ENCODE assay signal across 1 cellular context in the genomic region with DNA sequence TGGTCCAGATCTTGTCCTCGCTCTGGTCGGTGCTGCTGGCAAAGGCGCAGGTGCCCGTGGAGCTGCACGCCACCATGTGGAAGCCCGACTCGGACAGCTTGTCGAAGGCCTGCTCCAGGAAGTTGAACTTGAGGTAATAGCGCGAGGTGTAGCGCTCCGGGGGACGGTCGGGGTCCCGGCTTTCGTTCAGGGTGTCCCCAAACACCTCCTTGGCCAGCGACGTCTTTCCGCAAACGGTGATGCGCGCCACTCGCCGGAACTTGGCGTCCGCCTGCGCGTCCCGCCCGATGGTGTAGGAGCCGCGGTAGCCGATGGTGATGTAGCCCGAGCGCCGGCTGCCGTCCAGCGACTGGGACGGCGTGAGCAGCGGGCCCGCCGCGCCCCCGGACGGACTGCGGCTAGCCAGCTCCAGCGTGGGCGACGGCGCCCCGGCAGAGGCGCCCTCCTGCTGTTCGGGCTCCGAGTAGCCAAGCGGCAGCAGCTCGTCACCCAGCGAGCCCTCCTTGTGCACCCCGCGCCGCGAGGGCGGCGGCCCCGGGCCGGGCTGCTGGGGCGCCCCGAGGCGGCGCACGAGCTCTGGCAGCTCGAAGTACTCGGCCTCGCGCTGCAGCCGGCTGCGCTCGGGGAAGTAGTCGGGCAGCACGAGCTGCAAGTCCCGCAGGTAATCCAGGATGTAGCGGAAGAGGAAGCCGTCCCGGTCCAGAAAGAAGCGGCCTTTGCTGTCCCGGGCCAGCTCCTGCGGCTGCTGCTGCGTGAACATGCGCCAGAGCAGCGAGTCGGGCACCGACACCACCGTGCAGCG.
TF ChIP-seq lines count a peak whose summit lies in the region.

No MANE protein-coding gene starts in this region.

TF ChIP-seq in HEK293, 187 proteins besides CTCF, POLR2A, EP300 and RAD21 (continued from another document and continues in another):
- TF ChIP-seq, protein P1, sequence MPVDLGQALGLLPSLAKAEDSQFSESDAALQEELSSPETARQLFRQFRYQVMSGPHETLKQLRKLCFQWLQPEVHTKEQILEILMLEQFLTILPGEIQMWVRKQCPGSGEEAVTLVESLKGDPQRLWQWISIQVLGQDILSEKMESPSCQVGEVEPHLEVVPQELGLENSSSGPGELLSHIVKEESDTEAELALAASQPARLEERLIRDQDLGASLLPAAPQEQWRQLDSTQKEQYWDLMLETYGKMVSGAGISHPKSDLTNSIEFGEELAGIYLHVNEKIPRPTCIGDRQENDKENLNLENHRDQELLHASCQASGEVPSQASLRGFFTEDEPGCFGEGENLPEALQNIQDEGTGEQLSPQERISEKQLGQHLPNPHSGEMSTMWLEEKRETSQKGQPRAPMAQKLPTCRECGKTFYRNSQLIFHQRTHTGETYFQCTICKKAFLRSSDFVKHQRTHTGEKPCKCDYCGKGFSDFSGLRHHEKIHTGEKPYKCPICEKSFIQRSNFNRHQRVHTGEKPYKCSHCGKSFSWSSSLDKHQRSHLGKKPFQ (tag by site-specific recombination; IDR thresholded peaks at IDR 0.05): no peak
- TF ChIP-seq HOXD13 (CRISPR knock-in tag; IDR thresholded peaks at IDR 0.05; ENCODE audit: borderline replicate concordance): no peak
- no peak for TF ChIP-seq ZNF768 (tag by site-specific recombination; IDR thresholded peaks at IDR 0.05)
- TF ChIP-seq ZNF501 (tag by site-specific recombination; IDR thresholded peaks at IDR 0.05): peak; percentile 85
- no peak for TF ChIP-seq ZNF473 (tag by site-specific recombination; IDR thresholded peaks at IDR 0.05)
- TF ChIP-seq, protein P2, sequence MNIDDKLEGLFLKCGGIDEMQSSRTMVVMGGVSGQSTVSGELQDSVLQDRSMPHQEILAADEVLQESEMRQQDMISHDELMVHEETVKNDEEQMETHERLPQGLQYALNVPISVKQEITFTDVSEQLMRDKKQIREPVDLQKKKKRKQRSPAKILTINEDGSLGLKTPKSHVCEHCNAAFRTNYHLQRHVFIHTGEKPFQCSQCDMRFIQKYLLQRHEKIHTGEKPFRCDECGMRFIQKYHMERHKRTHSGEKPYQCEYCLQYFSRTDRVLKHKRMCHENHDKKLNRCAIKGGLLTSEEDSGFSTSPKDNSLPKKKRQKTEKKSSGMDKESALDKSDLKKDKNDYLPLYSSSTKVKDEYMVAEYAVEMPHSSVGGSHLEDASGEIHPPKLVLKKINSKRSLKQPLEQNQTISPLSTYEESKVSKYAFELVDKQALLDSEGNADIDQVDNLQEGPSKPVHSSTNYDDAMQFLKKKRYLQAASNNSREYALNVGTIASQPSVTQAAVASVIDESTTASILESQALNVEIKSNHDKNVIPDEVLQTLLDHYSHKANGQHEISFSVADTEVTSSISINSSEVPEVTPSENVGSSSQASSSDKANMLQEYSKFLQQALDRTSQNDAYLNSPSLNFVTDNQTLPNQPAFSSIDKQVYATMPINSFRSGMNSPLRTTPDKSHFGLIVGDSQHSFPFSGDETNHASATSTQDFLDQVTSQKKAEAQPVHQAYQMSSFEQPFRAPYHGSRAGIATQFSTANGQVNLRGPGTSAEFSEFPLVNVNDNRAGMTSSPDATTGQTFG (tag by site-specific recombination; IDR thresholded peaks at IDR 0.05; ENCODE audit: borderline replicate concordance): no peak
- peak; percentile 56 for TF ChIP-seq ZNF600 (tag by site-specific recombination; IDR thresholded peaks at IDR 0.05)
- TF ChIP-seq, protein P3, sequence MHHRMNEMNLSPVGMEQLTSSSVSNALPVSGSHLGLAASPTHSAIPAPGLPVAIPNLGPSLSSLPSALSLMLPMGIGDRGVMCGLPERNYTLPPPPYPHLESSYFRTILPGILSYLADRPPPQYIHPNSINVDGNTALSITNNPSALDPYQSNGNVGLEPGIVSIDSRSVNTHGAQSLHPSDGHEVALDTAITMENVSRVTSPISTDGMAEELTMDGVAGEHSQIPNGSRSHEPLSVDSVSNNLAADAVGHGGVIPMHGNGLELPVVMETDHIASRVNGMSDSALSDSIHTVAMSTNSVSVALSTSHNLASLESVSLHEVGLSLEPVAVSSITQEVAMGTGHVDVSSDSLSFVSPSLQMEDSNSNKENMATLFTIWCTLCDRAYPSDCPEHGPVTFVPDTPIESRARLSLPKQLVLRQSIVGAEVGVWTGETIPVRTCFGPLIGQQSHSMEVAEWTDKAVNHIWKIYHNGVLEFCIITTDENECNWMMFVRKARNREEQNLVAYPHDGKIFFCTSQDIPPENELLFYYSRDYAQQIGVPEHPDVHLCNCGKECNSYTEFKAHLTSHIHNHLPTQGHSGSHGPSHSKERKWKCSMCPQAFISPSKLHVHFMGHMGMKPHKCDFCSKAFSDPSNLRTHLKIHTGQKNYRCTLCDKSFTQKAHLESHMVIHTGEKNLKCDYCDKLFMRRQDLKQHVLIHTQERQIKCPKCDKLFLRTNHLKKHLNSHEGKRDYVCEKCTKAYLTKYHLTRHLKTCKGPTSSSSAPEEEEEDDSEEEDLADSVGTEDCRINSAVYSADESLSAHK (tag by site-specific recombination; IDR thresholded peaks at IDR 0.05): no peak
- TF ChIP-seq ZNF830 (tag by site-specific recombination; IDR thresholded peaks at IDR 0.05; ENCODE audit: low read depth): no peak
- TF ChIP-seq ZNF2 (tag by site-specific recombination; IDR thresholded peaks at IDR 0.05): 0 out of 2 replicates have a peak, but pooled peaks have one; percentile 42
- TF ChIP-seq ZNF747 (tag by site-specific recombination; IDR thresholded peaks at IDR 0.05): no peak
- TF ChIP-seq ZNF76 (tag by site-specific recombination; IDR thresholded peaks at IDR 0.05; ENCODE audit: borderline replicate concordance, low read depth): no peak
- TF ChIP-seq TRIM28 (IDR thresholded peaks at IDR 0.05; ENCODE audit: borderline replicate concordance, low read length): peak; percentile 61; the same call in 1 of the 2 replicates
- TF ChIP-seq, protein P4, sequence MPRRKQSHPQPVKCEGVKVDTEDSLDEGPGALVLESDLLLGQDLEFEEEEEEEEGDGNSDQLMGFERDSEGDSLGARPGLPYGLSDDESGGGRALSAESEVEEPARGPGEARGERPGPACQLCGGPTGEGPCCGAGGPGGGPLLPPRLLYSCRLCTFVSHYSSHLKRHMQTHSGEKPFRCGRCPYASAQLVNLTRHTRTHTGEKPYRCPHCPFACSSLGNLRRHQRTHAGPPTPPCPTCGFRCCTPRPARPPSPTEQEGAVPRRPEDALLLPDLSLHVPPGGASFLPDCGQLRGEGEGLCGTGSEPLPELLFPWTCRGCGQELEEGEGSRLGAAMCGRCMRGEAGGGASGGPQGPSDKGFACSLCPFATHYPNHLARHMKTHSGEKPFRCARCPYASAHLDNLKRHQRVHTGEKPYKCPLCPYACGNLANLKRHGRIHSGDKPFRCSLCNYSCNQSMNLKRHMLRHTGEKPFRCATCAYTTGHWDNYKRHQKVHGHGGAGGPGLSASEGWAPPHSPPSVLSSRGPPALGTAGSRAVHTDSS (tag by site-specific recombination; IDR thresholded peaks at IDR 0.05): no peak
- no peak for TF ChIP-seq ZBTB1 (tag by site-specific recombination; IDR thresholded peaks at IDR 0.05)
- TF ChIP-seq ZBTB20 (tag by site-specific recombination; IDR thresholded peaks at IDR 0.05): peak; percentile 17; the same call in 1 of the 2 replicates
- TF ChIP-seq ZNF658 (tag by site-specific recombination; IDR thresholded peaks at IDR 0.05): no peak
- TF ChIP-seq, protein P5, sequence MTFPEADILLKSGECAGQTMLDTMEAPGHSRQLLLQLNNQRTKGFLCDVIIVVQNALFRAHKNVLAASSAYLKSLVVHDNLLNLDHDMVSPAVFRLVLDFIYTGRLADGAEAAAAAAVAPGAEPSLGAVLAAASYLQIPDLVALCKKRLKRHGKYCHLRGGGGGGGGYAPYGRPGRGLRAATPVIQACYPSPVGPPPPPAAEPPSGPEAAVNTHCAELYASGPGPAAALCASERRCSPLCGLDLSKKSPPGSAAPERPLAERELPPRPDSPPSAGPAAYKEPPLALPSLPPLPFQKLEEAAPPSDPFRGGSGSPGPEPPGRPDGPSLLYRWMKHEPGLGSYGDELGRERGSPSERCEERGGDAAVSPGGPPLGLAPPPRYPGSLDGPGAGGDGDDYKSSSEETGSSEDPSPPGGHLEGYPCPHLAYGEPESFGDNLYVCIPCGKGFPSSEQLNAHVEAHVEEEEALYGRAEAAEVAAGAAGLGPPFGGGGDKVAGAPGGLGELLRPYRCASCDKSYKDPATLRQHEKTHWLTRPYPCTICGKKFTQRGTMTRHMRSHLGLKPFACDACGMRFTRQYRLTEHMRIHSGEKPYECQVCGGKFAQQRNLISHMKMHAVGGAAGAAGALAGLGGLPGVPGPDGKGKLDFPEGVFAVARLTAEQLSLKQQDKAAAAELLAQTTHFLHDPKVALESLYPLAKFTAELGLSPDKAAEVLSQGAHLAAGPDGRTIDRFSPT (tag by site-specific recombination; IDR thresholded peaks at IDR 0.05): peak; percentile 39; the same call in 1 of the 2 replicates
- TF ChIP-seq, protein P6, sequence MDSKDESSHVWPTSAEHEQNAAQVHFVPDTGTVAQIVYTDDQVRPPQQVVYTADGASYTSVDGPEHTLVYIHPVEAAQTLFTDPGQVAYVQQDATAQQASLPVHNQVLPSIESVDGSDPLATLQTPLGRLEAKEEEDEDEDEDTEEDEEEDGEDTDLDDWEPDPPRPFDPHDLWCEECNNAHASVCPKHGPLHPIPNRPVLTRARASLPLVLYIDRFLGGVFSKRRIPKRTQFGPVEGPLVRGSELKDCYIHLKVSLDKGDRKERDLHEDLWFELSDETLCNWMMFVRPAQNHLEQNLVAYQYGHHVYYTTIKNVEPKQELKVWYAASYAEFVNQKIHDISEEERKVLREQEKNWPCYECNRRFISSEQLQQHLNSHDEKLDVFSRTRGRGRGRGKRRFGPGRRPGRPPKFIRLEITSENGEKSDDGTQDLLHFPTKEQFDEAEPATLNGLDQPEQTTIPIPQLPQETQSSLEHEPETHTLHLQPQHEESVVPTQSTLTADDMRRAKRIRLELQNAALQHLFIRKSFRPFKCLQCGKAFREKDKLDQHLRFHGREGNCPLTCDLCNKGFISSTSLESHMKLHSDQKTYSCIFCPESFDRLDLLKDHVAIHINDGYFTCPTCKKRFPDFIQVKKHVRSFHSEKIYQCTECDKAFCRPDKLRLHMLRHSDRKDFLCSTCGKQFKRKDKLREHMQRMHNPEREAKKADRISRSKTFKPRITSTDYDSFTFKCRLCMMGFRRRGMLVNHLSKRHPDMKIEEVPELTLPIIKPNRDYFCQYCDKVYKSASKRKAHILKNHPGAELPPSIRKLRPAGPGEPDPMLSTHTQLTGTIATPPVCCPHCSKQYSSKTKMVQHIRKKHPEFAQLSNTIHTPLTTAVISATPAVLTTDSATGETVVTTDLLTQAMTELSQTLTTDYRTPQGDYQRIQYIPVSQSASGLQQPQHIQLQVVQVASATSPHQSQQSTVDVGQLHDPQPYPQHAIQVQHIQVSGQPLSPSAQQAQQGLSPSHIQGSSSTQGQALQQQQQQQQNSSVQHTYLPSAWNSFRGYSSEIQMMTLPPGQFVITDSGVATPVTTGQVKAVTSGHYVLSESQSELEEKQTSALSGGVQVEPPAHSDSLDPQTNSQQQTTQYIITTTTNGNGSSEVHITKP (tag by site-specific recombination; IDR thresholded peaks at IDR 0.05): peak; percentile 7; the same call in 1 of the 2 replicates
- TF ChIP-seq, protein P7, sequence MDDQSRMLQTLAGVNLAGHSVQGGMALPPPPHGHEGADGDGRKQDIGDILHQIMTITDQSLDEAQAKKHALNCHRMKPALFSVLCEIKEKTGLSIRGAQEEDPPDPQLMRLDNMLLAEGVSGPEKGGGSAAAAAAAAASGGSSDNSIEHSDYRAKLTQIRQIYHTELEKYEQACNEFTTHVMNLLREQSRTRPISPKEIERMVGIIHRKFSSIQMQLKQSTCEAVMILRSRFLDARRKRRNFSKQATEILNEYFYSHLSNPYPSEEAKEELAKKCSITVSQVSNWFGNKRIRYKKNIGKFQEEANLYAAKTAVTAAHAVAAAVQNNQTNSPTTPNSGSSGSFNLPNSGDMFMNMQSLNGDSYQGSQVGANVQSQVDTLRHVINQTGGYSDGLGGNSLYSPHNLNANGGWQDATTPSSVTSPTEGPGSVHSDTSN (CRISPR knock-in tag; IDR thresholded peaks at IDR 0.05): peak; percentile 76; the same call in 1 of the 2 replicates
- TF ChIP-seq, protein P8, sequence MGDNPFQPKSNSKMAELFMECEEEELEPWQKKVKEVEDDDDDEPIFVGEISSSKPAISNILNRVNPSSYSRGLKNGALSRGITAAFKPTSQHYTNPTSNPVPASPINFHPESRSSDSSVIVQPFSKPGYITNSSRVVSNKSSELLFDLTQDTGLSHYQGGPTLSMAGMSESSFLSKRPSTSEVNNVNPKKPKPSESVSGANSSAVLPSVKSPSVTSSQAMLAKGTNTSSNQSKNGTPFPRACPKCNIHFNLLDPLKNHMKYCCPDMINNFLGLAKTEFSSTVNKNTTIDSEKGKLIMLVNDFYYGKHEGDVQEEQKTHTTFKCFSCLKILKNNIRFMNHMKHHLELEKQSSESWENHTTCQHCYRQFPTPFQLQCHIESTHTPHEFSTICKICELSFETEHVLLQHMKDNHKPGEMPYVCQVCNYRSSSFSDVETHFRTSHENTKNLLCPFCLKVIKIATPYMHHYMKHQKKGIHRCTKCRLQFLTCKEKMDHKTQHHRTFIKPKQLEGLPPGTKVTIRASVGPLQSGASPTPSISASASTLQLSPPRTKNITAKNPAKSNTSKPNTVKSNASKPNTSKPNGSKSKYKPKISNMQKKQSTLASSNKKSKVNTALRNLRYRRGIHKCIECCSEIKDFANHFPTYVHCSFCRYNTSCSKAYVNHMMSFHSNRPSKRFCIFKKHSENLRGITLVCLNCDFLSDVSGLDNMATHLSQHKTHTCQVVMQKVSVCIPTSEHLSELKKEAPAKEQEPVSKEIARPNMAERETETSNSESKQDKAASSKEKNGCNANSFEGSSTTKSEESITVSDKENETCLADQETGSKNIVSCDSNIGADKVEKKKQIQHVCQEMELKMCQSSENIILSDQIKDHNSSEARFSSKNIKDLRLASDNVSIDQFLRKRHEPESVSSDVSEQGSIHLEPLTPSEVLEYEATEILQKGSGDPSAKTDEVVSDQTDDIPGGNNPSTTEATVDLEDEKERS (tag by site-specific recombination; IDR thresholded peaks at IDR 0.05): no peak
- TF ChIP-seq ZFP37 (tag by site-specific recombination; IDR thresholded peaks at IDR 0.05): peak; percentile 79
- no peak for TF ChIP-seq ZNF292 (tag by site-specific recombination; IDR thresholded peaks at IDR 0.05; ENCODE audit: borderline replicate concordance, low read depth)
- TF ChIP-seq ZBTB8A (tag by site-specific recombination; IDR thresholded peaks at IDR 0.05): peak; percentile 70
- TF ChIP-seq ZNF776 (tag by site-specific recombination; IDR thresholded peaks at IDR 0.05; ENCODE audit: borderline replicate concordance): no peak
- TF ChIP-seq HOXA7 (CRISPR knock-in tag; IDR thresholded peaks at IDR 0.05; ENCODE audit: borderline replicate concordance): no peak
- no peak for TF ChIP-seq ZNF530 (tag by site-specific recombination; IDR thresholded peaks at IDR 0.05; ENCODE audit: low read depth)
- TF ChIP-seq ZNF114 (tag by site-specific recombination; IDR thresholded peaks at IDR 0.05): no peak
